Comparison of ENCODE assay signal across 14 cellular contexts in genomic region chr6:135329851-135330803, GRCh38.
A peak's percentile ranks its signal among the peaks of the same experiment; 100 is the strongest.
DNase-seq lines count a peak whose midpoint lies in the region; ATAC-seq and TF ChIP-seq lines count a peak whose summit lies in the region.
"Had no signal": no experiment of that assay in that cellular context is flagged by ENCODE, and none has a peak within 500 bp of the region (broad histone marks: within the 10 kb centered on the region; RNA-seq: fewer than 3 reads in every experiment).

No MANE protein-coding gene starts in this region.

- H3K9me3 Mint-ChIP-seq in activated naive CD8-positive, alpha-beta T cell treated with anti-CD3 and anti-CD28 coated beads, Interleukin-2, amount 50 U/mL, for 24 hours: no peaks in the 10 kb centered on the region
- H3K9me3 Mint-ChIP-seq in activated naive CD8-positive, alpha-beta T cell treated with anti-CD3 and anti-CD28 coated beads for 36 hours: no peaks in the 10 kb centered on the region
- H3K9me3 Mint-ChIP-seq in stimulated activated memory B cell treated with anti-CD40 and anti-IgM and Interleukin-4, amounts not matched to agents 10 μg/mL and 1 μg/mL and 100 μg/mL, for 72 hours: no peaks in the 10 kb centered on the region

- peaks cover 2% of the 10 kb centered on the region for H3K4me1 Mint-ChIP-seq in activated naive CD8-positive, alpha-beta T cell treated with anti-CD3 and anti-CD28 coated beads, Interleukin-2, amount 50 U/mL, for 24 hours
- peaks cover 9% of the 10 kb centered on the region for H3K4me1 Mint-ChIP-seq in activated naive CD8-positive, alpha-beta T cell treated with anti-CD3 and anti-CD28 coated beads for 36 hours
- H3K4me1 Mint-ChIP-seq in stimulated activated memory B cell treated with anti-CD40 and anti-IgM and Interleukin-4, amounts not matched to agents 10 μg/mL and 1 μg/mL and 100 μg/mL, for 72 hours: no peaks in the 10 kb centered on the region

- peak; percentile 33 for ATAC-seq in activated naive CD8-positive, alpha-beta T cell treated with anti-CD3 and anti-CD28 coated beads, Interleukin-2, amount 50 U/mL, for 24 hours
- peak; percentile 96 for ATAC-seq in HG02571 (IDR thresholded peaks at IDR 0.05; ENCODE audit: unreplicated experiment)
- peak; percentile 95 for ATAC-seq in HG03354 (IDR thresholded peaks at IDR 0.05; ENCODE audit: poor library complexity, severe bottlenecking, unreplicated experiment)
- ATAC-seq in stimulated activated memory B cell treated with anti-CD40 and anti-IgM and Interleukin-4, amounts not matched to agents 10 μg/mL and 1 μg/mL and 100 μg/mL, for 72 hours: peak; percentile 74
- ATAC-seq in foreskin keratinocyte: no peak
- ATAC-seq: gastrocnemius medialis had no signal

- H3K27ac ChIP-seq in foreskin keratinocyte: no peak overlapping the region
- H3K27ac ChIP-seq: gastrocnemius medialis, prostate gland, thoracic aorta, WERI-Rb-1 had no signal

- no peaks in the 10 kb centered on the region for H3K27me3 Mint-ChIP-seq in activated naive CD8-positive, alpha-beta T cell treated with anti-CD3 and anti-CD28 coated beads, Interleukin-2, amount 50 U/mL, for 24 hours
- no peaks in the 10 kb centered on the region for H3K27me3 Mint-ChIP-seq in activated naive CD8-positive, alpha-beta T cell treated with anti-CD3 and anti-CD28 coated beads for 36 hours
- H3K27me3 Mint-ChIP-seq in stimulated activated memory B cell treated with anti-CD40 and anti-IgM and Interleukin-4, amounts not matched to agents 10 μg/mL and 1 μg/mL and 100 μg/mL, for 72 hours: no peaks in the 10 kb centered on the region

- in situ Hi-C loops in KBM-7 (cut with MboI; ENCODE audit: low pct_unique_long_range_greater_than_20kb, low sequenced_read_pairs): no loop called here

- peaks cover 16% of the 10 kb centered on the region for H3K36me3 Mint-ChIP-seq in activated naive CD8-positive, alpha-beta T cell treated with anti-CD3 and anti-CD28 coated beads, Interleukin-2, amount 50 U/mL, for 24 hours (ENCODE audit: low read depth)
- peaks cover 23% of the 10 kb centered on the region for H3K36me3 Mint-ChIP-seq in activated naive CD8-positive, alpha-beta T cell treated with anti-CD3 and anti-CD28 coated beads for 36 hours
- no peaks in the 10 kb centered on the region for H3K36me3 Mint-ChIP-seq in stimulated activated memory B cell treated with anti-CD40 and anti-IgM and Interleukin-4, amounts not matched to agents 10 μg/mL and 1 μg/mL and 100 μg/mL, for 72 hours

- no peak for TF ChIP-seq CTCF in foreskin keratinocyte (conservative IDR thresholded peaks at IDR 0.05)

- DNase-seq in activated naive CD8-positive, alpha-beta T cell treated with anti-CD3 and anti-CD28 coated beads, Interleukin-2, amount 50 U/mL, for 24 hours: no peak
- no peak for DNase-seq in activated naive CD8-positive, alpha-beta T cell treated with anti-CD3 and anti-CD28 coated beads for 36 hours
- no peak for DNase-seq in COR-L47 (lab: John Stamatoyannopoulos, UW)
- no peak for DNase-seq in foreskin keratinocyte
- no peak for DNase-seq in KBM-7
- DNase-seq: activated gamma-delta T cell, gastrocnemius medialis, NCI-H1092 treated with DMSO at 0.1 percent for 48 hours, WERI-Rb-1 had no signal

- no peaks in the 10 kb centered on the region for H3K27me3 ChIP-seq in foreskin keratinocyte
- H3K27me3 ChIP-seq: gastrocnemius medialis had no signal

- no peak overlapping the region for H3K27ac Mint-ChIP-seq in activated naive CD8-positive, alpha-beta T cell treated with anti-CD3 and anti-CD28 coated beads, Interleukin-2, amount 50 U/mL, for 24 hours
- no peak overlapping the region for H3K27ac Mint-ChIP-seq in activated naive CD8-positive, alpha-beta T cell treated with anti-CD3 and anti-CD28 coated beads for 36 hours
- no peak overlapping the region for H3K27ac Mint-ChIP-seq in stimulated activated memory B cell treated with anti-CD40 and anti-IgM and Interleukin-4, amounts not matched to agents 10 μg/mL and 1 μg/mL and 100 μg/mL, for 72 hours

- H3K4me3 Mint-ChIP-seq in activated naive CD8-positive, alpha-beta T cell treated with anti-CD3 and anti-CD28 coated beads, Interleukin-2, amount 50 U/mL, for 24 hours: no peak overlapping the region
- H3K4me3 Mint-ChIP-seq in activated naive CD8-positive, alpha-beta T cell treated with anti-CD3 and anti-CD28 coated beads for 36 hours: no peak overlapping the region
- H3K4me3 Mint-ChIP-seq in stimulated activated memory B cell treated with anti-CD40 and anti-IgM and Interleukin-4, amounts not matched to agents 10 μg/mL and 1 μg/mL and 100 μg/mL, for 72 hours: no peak overlapping the region

- H3K4me1 ChIP-seq in foreskin keratinocyte: no peaks in the 10 kb centered on the region
- H3K4me1 ChIP-seq: gastrocnemius medialis, prostate gland had no signal
